Comparison of ENCODE assay signal across 16 cellular contexts in the genomic region with DNA sequence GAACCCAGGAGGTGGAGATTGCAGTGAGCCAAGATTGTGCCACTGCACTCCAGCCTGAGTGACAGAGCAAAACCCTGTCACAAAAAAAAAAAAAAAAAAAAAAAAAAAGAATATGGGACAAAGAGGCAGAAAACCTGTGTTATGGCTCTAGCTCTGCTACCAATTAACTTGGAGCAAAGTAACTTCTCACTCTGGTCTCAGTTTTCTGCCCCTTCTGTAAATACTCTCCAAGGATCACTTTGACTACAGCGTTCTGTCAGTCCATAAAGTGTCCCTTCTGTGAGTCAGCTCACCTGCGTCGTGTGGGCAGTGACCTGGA. TPM values are rescaled to one million over a fixed set of nuclear protein-coding genes. Genes with fewer than 3 reads are reported as not detected.
DNase-seq lines count a peak whose midpoint lies in the region; ATAC-seq and TF ChIP-seq lines count a peak whose summit lies in the region.
"Had no signal": no experiment of that assay in that cellular context is flagged by ENCODE, and none has a peak within 500 bp of the region (broad histone marks: within the 10 kb centered on the region; RNA-seq: fewer than 3 reads in every experiment).

No MANE protein-coding gene starts in this region.

- H4K20me1 ChIP-seq in PC-3 (ENCODE audit: low read length) (no peaks in the 10 kb centered on the region), mammary epithelial cell (ENCODE audit: insufficient read depth, low read length) (peaks cover 4% of the 10 kb centered on the region)

- intact Hi-C loops in PC-3 (cut with micrococcal nuclease): loop anchor here (2.0 kb wide), 2 partner anchors 17 to 19 kb away; no protein-coding TSS in a partner anchor
- intact Hi-C loops in mammary epithelial cell (cut with micrococcal nuclease): loop anchor here (1.0 kb wide), 1 partner anchor 22 kb away; no protein-coding TSS in a partner anchor
- intact Hi-C loops in transverse colon (cut with DNase I; ENCODE audit: low total_unique reads): no loop called here

- H3K9ac ChIP-seq in PC-3 (ENCODE audit: low read length): peak overlapping the region; percentile 28
- no peak overlapping the region for H3K9ac ChIP-seq in mammary epithelial cell (ENCODE audit: insufficient read depth, low read length)
- H3K9ac ChIP-seq in mucosa of rectum (ENCODE audit: low read depth in 1 of 2, low read length in 2 of 2): peak overlapping the region; percentile 54 to 76

- WGBS in mammary epithelial cell (ENCODE audit: low coverage, missing lambda C conversion rate): 78% methylated on average over 3 of the region's 3 CpGs
- 41% methylated on average over 3 of the region's 3 CpGs; no CpG with 5 or more reads in 1 of the 2 donors for whole genome bisulfite sequencing in transverse colon (ENCODE audit: low coverage in 1 of 2), 2 donors

- H3K4me2 ChIP-seq in PC-3 (ENCODE audit: low read length) (peak overlapping the region; percentile 41), mammary epithelial cell (ENCODE audit: insufficient read depth, low read depth, low read length) (no peak overlapping the region)

- in situ Hi-C loops in mammary epithelial cell (cut with MboI; ENCODE audit: low sequenced_read_pairs in 2 of 2): no loop called here
- in situ Hi-C loops in transverse colon (cut with MboI; ENCODE audit: low pct_ligation_motif_present in 1 of 4, low pct_unique_long_range_greater_than_20kb in 1 of 4, low sequenced_read_pairs in 3 of 4): no loop called here

- no peaks in the 10 kb centered on the region for H3K9me2 ChIP-seq in PC-3 (replicated peaks; ENCODE audit: low read length)

- DNase-seq in PC-3 (no peak), mammary epithelial cell (no peak), transverse colon (no peak), NCI-H2081 treated with DMSO at 0.1 percent for 48 hours (lab: John Stamatoyannopoulos, UW) (no peak), ecto neural progenitor cell (ENCODE audit: low spot score) (no peak)
- DNase-seq: activated CD4-positive, alpha-beta T cell treated with anti-CD3 and anti-CD28 coated beads for 36 hours; activated CD8-positive, alpha-beta memory T cell treated with anti-CD3 and anti-CD28 coated beads, Interleukin-2, amount 50 U/mL, for 4 hours; AML-193; endodermal cell; KBM-7; NCI-H1092 treated with DMSO at 0.1 percent for 48 hours; NCI-H748 treated with DMSO at 0.1 percent for 48 hours had no signal

- H3K79me2 ChIP-seq in PC-3 (ENCODE audit: low read length): peaks cover 21% of the 10 kb centered on the region
- H3K79me2 ChIP-seq in mammary epithelial cell (ENCODE audit: insufficient read depth, low read length): peaks cover 30% of the 10 kb centered on the region

- H3K27me3 ChIP-seq in PC-3 (ENCODE audit: low read length) (no peaks in the 10 kb centered on the region), mammary epithelial cell (ENCODE audit: insufficient read depth, low read length) (no peaks in the 10 kb centered on the region), mucosa of rectum (ENCODE audit: control insufficient read depth in 2 of 2, insufficient read depth in 2 of 2, low read length in 2 of 2) (no peaks in the 10 kb centered on the region), transverse colon (no peaks in the 10 kb centered on the region)

- BruUV-seq in PC-3 (replicated peaks; lab: Mats Ljungman, UMichigan) (no TSS peak), mammary epithelial cell (replicated peaks; lab: Mats Ljungman, UMichigan) (no TSS peak)

- no peak overlapping the region for H3K4me3 ChIP-seq in PC-3 (ENCODE audit: low read length)
- H3K4me3 ChIP-seq in mammary epithelial cell (replicated peaks in 1 of 3; ENCODE audit: insufficient read depth in 1 of 3, low read depth in 2 of 3, low read length in 3 of 3): no peak overlapping the region
- H3K4me3 ChIP-seq in mucosa of rectum (ENCODE audit: low read length in 2 of 2): peak overlapping the region in 1 of 2 donors; percentile 13
- H3K4me3 ChIP-seq in transverse colon: no peak overlapping the region

- H3K27ac ChIP-seq in PC-3 (ENCODE audit: low read length) (peak overlapping the region; percentile 76), mammary epithelial cell (ENCODE audit: insufficient read depth, low read depth, low read length) (peak overlapping the region; percentile 5), mucosa of rectum (ENCODE audit: low read depth in 2 of 2, low read length in 2 of 2) (peak overlapping the region; percentile 96 to 97), transverse colon (peak overlapping the region; percentile 85 to 91 (median 90))

- no peak for TF ChIP-seq EP300 in transverse colon (IDR thresholded peaks at IDR 0.05; ENCODE audit: low read depth)

- dilution Hi-C loops in mammary epithelial cell (cut with HindIII; ENCODE audit: low sequenced_read_pairs): no loop called here

- no peak for TF ChIP-seq POLR2A in transverse colon (IDR thresholded peaks at IDR 0.05)

- H3K9me3 ChIP-seq in PC-3 (ENCODE audit: low read length) (no peaks in the 10 kb centered on the region), mammary epithelial cell (replicated peaks; ENCODE audit: insufficient read depth, low read length) (no peaks in the 10 kb centered on the region), mucosa of rectum (ENCODE audit: control insufficient read depth in 2 of 2, low read length in 2 of 2) (no peaks in the 10 kb centered on the region), transverse colon (no peaks in the 10 kb centered on the region)

- peaks cover 60% of the 10 kb centered on the region for H3K4me1 ChIP-seq in PC-3 (ENCODE audit: insufficient read depth, low read length)
- H3K4me1 ChIP-seq in mammary epithelial cell (ENCODE audit: insufficient read depth, low read length): peaks cover 44% of the 10 kb centered on the region
- peaks cover 43 to 68% of the 10 kb centered on the region in 2 donors for H3K4me1 ChIP-seq in mucosa of rectum (ENCODE audit: control insufficient read depth in 2 of 2, insufficient read depth in 2 of 2, low read length in 2 of 2)
- peaks cover 34 to 85% (median 62%) of the 10 kb centered on the region in 4 donors for H3K4me1 ChIP-seq in transverse colon

- no peaks in the 10 kb centered on the region for H3F3A ChIP-seq in PC-3 (ENCODE audit: low read length, unreplicated experiment)

- POLR2A ChIA-PET in PC-3 (lab: Charles Lee; ENCODE audit: unreplicated experiment): interaction anchor here (0.5 kb wide), 1 partner anchor 38 kb away, joined by 3 read pairs; no protein-coding TSS in a partner anchor

- CTCF ChIA-PET in PC-3 (lab: Charles Lee) (no interaction called here), mammary epithelial cell (lab: Charles Lee; ENCODE audit: low non-redundant PET) (no interaction called here)

- TF ChIP-seq CTCF in PC-3 (conservative IDR thresholded peaks at IDR 0.05; ENCODE audit: low read depth, low read length) (no peak), mammary epithelial cell (conservative IDR thresholded peaks at IDR 0.05 in 1 of 2, IDR thresholded peaks at IDR 0.05 in 1 of 2; ENCODE audit: extremely low read depth in 1 of 2, insufficient read depth in 1 of 2, low read depth in 1 of 2, low read length in 2 of 2) (no peak), transverse colon (IDR thresholded peaks at IDR 0.05) (no peak)

- ATAC-seq in PC-3 (no peak), GM19035 (IDR thresholded peaks at IDR 0.05; ENCODE audit: unreplicated experiment) (no peak)
- ATAC-seq: activated CD4-positive, alpha-beta T cell treated with anti-CD3 and anti-CD28 coated beads for 36 hours had no signal

- H3K36me3 ChIP-seq in PC-3 (ENCODE audit: low read depth, low read length): peaks cover 3% of the 10 kb centered on the region; the same call in 1 of the 2 replicates
- peaks cover 2% of the 10 kb centered on the region for H3K36me3 ChIP-seq in mammary epithelial cell (ENCODE audit: insufficient read depth, low read length)
- no peaks in the 10 kb centered on the region for H3K36me3 ChIP-seq in mucosa of rectum (ENCODE audit: control insufficient read depth in 2 of 2, insufficient read depth in 2 of 2, low read length in 2 of 2)
- H3K36me3 ChIP-seq in transverse colon: no peaks in the 10 kb centered on the region

- H2AFZ ChIP-seq in PC-3 (ENCODE audit: low read length): no peak overlapping the region
- no peak overlapping the region for H2AFZ ChIP-seq in mammary epithelial cell (ENCODE audit: low read depth, low read length)

RNA-seq across cellular contexts. Expression of a gene that starts 24.6 kb away (rescaled TPM):
- total RNA-seq in PC-3 (2014; rRNA removed): 66.0 and 86.3 TPM in 2 replicates
- total RNA-seq in mammary epithelial cell: 10 to 100 TPM; 10.3 to 42.4 TPM
- polyA plus RNA-seq in mammary epithelial cell: 9.5 TPM
- polyA minus RNA-seq in mammary epithelial cell: 27.8 TPM
- total RNA-seq in transverse colon: 10 to 100 TPM; 26.1 to 96.9 (median 43.2) TPM
- total RNA-seq: cerebellum had no signal

RNA-seq across cellular contexts. Expression of a gene that starts 55.4 kb away (rescaled TPM):
- total RNA-seq in PC-3 (2014; rRNA removed): not detected in 2 replicates
- total RNA-seq in mammary epithelial cell: not detected
- not detected for polyA plus RNA-seq in mammary epithelial cell
- not detected for polyA minus RNA-seq in mammary epithelial cell
- total RNA-seq in transverse colon: not detected
- total RNA-seq: activated CD4-positive, alpha-beta T cell treated with anti-CD3 and anti-CD28 coated beads for 36 hours; lower leg skin had no signal

Comparison
In these comparisons a context has a peak if more than half of its experiments do, and no peak if none do; other contexts are left out.
1. H3K27ac ChIP-seq: peak in every context shown above with its lines; median percentile 96 in mucosa of rectum; 90 in transverse colon; 76 in PC-3; 5 in mammary epithelial cell.